ENCODE assay signal across 1 cellular context in the genomic region with DNA sequence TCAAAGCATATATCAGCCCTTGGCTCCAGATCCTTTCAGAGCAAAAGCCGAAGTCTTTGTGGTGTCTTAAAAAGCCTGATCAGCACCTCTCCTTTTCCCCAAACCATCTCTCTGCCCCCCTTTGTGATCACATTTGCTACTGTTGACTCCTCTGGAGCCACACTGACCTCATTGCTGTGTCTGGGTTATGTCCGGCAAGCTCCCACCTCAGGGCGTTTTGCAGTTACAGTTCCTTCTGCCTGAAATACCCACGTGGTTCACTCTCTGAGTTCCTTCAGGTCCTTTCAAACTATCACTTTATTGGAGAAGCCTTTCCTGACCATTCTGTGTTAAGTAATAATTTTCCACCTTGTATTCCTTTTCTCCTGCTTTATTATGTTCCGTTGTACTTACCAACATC.
TF ChIP-seq lines count a peak whose summit lies in the region.

No MANE protein-coding gene starts in this region.

TF ChIP-seq in HepG2, 621 proteins besides CTCF, POLR2A, EP300 and RAD21:
- TF ChIP-seq KDM5B (CRISPR knock-in tag; IDR thresholded peaks at IDR 0.05; ENCODE audit: borderline replicate concordance) (no peak), ZUFSP (CRISPR knock-in tag; IDR thresholded peaks at IDR 0.05; ENCODE audit: borderline replicate concordance) (no peak), RFXAP (CRISPR knock-in tag; IDR thresholded peaks at IDR 0.05; ENCODE audit: borderline replicate concordance) (no peak), ZBTB34 (CRISPR knock-in tag; IDR thresholded peaks at IDR 0.05) (no peak), MAFK (conservative IDR thresholded peaks at IDR 0.05 in 1 of 2, IDR thresholded peaks at IDR 0.05 in 1 of 2; ENCODE audit: low read length in 2 of 2) (no peak), GTF2F1 (IDR thresholded peaks at IDR 0.05; ENCODE audit: low read length) (no peak), ELF3 (CRISPR knock-in tag; IDR thresholded peaks at IDR 0.05) (no peak), KDM4B (CRISPR knock-in tag; IDR thresholded peaks at IDR 0.05) (no peak), CREM (IDR thresholded peaks at IDR 0.05) (no peak), CREM (CRISPR knock-in tag; IDR thresholded peaks at IDR 0.05) (no peak), FOXJ3 (CRISPR knock-in tag; IDR thresholded peaks at IDR 0.05; ENCODE audit: borderline replicate concordance) (no peak), ARNT2 (CRISPR knock-in tag; IDR thresholded peaks at IDR 0.05; ENCODE audit: low read depth) (no peak), ESRRA (CRISPR knock-in tag; IDR thresholded peaks at IDR 0.05; ENCODE audit: low read depth) (no peak), BCLAF1 (IDR thresholded peaks at IDR 0.05) (no peak), NONO (IDR thresholded peaks at IDR 0.05) (no peak), NONO (CRISPR knock-in tag; conservative IDR thresholded peaks at IDR 0.05) (no peak), ZNF670 (CRISPR knock-in tag; IDR thresholded peaks at IDR 0.05; ENCODE audit: borderline replicate concordance) (no peak), HNRNPK (IDR thresholded peaks at IDR 0.05; ENCODE audit: low read depth, low read length, poor library complexity, severe bottlenecking) (no peak), ZMYM3 (CRISPR knock-in tag; IDR thresholded peaks at IDR 0.05) (no peak)
